8 cellular contexts compared by ENCODE assay signal in genomic region chr15:90903733-90904536, GRCh38. TPM values are rescaled to one million over a fixed set of nuclear protein-coding genes. Genes with fewer than 3 reads are reported as not detected.
DNase-seq lines count a peak whose midpoint lies in the region; ATAC-seq and TF ChIP-seq lines count a peak whose summit lies in the region.

No MANE protein-coding gene starts in this region.

- ATAC-seq in memory B cell (ENCODE audit: low read depth): no peak
- ATAC-seq in HG02763 (IDR thresholded peaks at IDR 0.05; ENCODE audit: unreplicated experiment): no peak

- H3K4me3 ChIP-seq in GM12864 (ENCODE audit: low read depth, low read length) (peak overlapping the region; percentile 84), vagina (peak overlapping the region; percentile 75 to 97)

- H3K4me1 ChIP-seq in vagina: peaks cover 18% of the 10 kb centered on the region

- H3K9me3 Mint-ChIP-seq in memory B cell: no peaks in the 10 kb centered on the region

- no peaks in the 10 kb centered on the region for H3K9me3 ChIP-seq in vagina

- H3K27me3 Mint-ChIP-seq in memory B cell: no peaks in the 10 kb centered on the region

- peak overlapping the region; percentile 96 for H3K4me3 Mint-ChIP-seq in memory B cell

- peak overlapping the region; percentile 80 for H3K27ac ChIP-seq in vagina

- peaks cover 0 to 38% of the 10 kb centered on the region in 2 donors for H3K36me3 ChIP-seq in vagina

- TF ChIP-seq CTCF in GM12864 (IDR thresholded peaks at IDR 0.05; ENCODE audit: low read depth, low read length, missing control alignments) (no peak), vagina (IDR thresholded peaks at IDR 0.05) (no peak)

- peaks cover 16% of the 10 kb centered on the region for H3K36me3 Mint-ChIP-seq in memory B cell

- DNase-seq in GM12864 (ENCODE audit: low read depth): no peak
- peak; percentile 17 for DNase-seq in NCI-H345 treated with DMSO at 0.1 percent for 48 hours (lab: John Stamatoyannopoulos, UW; ENCODE audit: unreplicated experiment)
- peak; percentile 49 for DNase-seq in cerebellum (ENCODE audit: low spot score)
- no peak for DNase-seq in memory B cell (ENCODE audit: low spot score in 2 of 2)
- no peak for DNase-seq in vagina (ENCODE audit: extremely low spot score in 2 of 2)
- DNase-seq in central memory CD4-positive, alpha-beta T cell: no peak
- no peak for DNase-seq in stimulated activated CD4-positive, alpha-beta T cell treated with anti-CD3 and anti-CD28 coated beads, Interleukin-12 subunit alpha, Interleukin-12 subunit beta, amount 100 ng/mL, for 4 hours

- no peak for TF ChIP-seq POLR2A in vagina (IDR thresholded peaks at IDR 0.05)

- H3K27me3 ChIP-seq in vagina: no peaks in the 10 kb centered on the region

- intact Hi-C loops in vagina (cut with DNase I): no loop called here

- H3K27ac Mint-ChIP-seq in memory B cell: peak overlapping the region; percentile 82

- H3K4me1 Mint-ChIP-seq in memory B cell: peaks cover 16% of the 10 kb centered on the region

RNA-seq across cellular contexts. Expression of gene MAN2A2, which starts 0.8 kb away (rescaled TPM):
- total RNA-seq in cerebellum: 51.9 TPM
- total RNA-seq in vagina: 46.7 TPM

RNA-seq across cellular contexts. Expression of gene FES, which starts 19.6 kb away (rescaled TPM):
- 10.2 TPM for total RNA-seq in cerebellum
- total RNA-seq in vagina: 47.4 TPM

RNA-seq across cellular contexts. Expression of gene HDDC3, which starts 28.4 kb away (rescaled TPM):
- 8.5 TPM for total RNA-seq in cerebellum
- total RNA-seq in vagina: 7.9 TPM

RNA-seq across cellular contexts. Expression of gene UNC45A, which starts 31.1 kb away (rescaled TPM):
- total RNA-seq in cerebellum (39.0 TPM), vagina (62.1 TPM)

RNA-seq across cellular contexts. Expression of gene FURIN, which starts 35.5 kb away (rescaled TPM):
- 11.3 TPM for total RNA-seq in cerebellum
- 47.6 TPM for total RNA-seq in vagina

Comparison
In these comparisons a context has a peak if more than half of its experiments do, and no peak if none do; other contexts are left out.
1. DNase-seq: peak in NCI-H345 treated with DMSO at 0.1 percent for 48 hours (single experiment) and cerebellum (single experiment); none in GM12864 (single experiment), memory B cell (0 of 2), vagina (0 of 2), central memory CD4-positive, alpha-beta T cell (single experiment) and stimulated activated CD4-positive, alpha-beta T cell treated with anti-CD3 and anti-CD28 coated beads, Interleukin-12 subunit alpha, Interleukin-12 subunit beta, amount 100 ng/mL, for 4 hours (single experiment).